20 cellular contexts compared by ENCODE assay signal in the genomic region with DNA sequence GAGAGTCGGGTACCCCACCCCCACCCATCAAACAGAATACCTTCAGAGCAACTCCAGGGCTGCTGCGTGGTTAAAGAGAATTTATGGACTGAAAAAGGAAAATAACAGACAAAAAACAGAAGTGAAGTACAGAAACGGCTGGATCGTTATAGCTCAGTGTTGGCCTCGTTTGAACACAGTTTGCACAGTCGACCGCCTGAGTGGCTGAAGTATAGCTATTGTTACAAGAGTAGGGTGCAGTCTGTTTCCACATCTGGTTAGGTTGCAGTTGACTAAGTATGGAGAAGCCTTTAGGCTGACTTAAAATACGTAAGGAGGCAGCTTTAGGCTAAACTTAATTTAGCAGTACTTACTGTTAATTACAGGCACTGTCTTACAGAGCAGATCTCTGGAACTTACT.
DNase-seq lines count a peak whose midpoint lies in the region; ATAC-seq and TF ChIP-seq lines count a peak whose summit lies in the region.
"Had no signal": no experiment of that assay in that cellular context is flagged by ENCODE, and none has a peak within 500 bp of the region (broad histone marks: within the 10 kb centered on the region; RNA-seq: fewer than 3 reads in every experiment).

No MANE protein-coding gene starts in this region.

- H3K27me3 Mint-ChIP-seq in GM23338 (ENCODE audit: insufficient read depth, low read depth, poor library complexity): peaks cover 3% of the 10 kb centered on the region
- H3K27me3 Mint-ChIP-seq in CD8-positive, alpha-beta memory T cell: peaks cover 0 to 3% of the 10 kb centered on the region in 2 donors

- no peaks in the 10 kb centered on the region for H3K79me2 ChIP-seq in GM23338 (replicated peaks; ENCODE audit: insufficient read depth)
- H3K79me2 ChIP-seq in hepatocyte: no peaks in the 10 kb centered on the region

- no peaks in the 10 kb centered on the region for H3K9me2 ChIP-seq in GM23338 (ENCODE audit: insufficient read depth)
- no peaks in the 10 kb centered on the region for H3K9me2 ChIP-seq in hepatocyte (replicated peaks; ENCODE audit: insufficient read depth)

- H3K4me1 Mint-ChIP-seq in GM23338: peaks cover 8% of the 10 kb centered on the region; the same call in 2 of the 3 replicates
- H3K4me1 Mint-ChIP-seq in CD8-positive, alpha-beta memory T cell: peaks cover 25 to 34% (median 28%) of the 10 kb centered on the region in 3 donors
- H3K4me1 Mint-ChIP-seq: activated naive CD4-positive, alpha-beta T cell treated with anti-CD3 and anti-CD28 coated beads, Interleukin-2, amount 50 U/mL, for 24 hours had no signal

- CTCF ChIA-PET in CD8-positive, alpha-beta memory T cell (lab: Charles Lee): no interaction called here

- POLR2A ChIA-PET in CD8-positive, alpha-beta memory T cell (lab: Charles Lee): no interaction called here

- no peak for ATAC-seq in GM23338
- no peak for ATAC-seq in GM18502 (IDR thresholded peaks at IDR 0.05; ENCODE audit: poor library complexity, unreplicated experiment)
- ATAC-seq: left colon had no signal

- H3K27ac ChIP-seq in BLaER1 treated with 17β-estradiol and CSF1 and Interleukin-3, amounts not matched to agents 10 nM and 100 nM: peak overlapping the region in 3 of 11 experiments; percentile 1 to 41 (median 39); a peak in 4 of 22 replicates
- H3K27ac ChIP-seq in GM23338 (ENCODE audit: low read depth) (no peak overlapping the region), hepatocyte (no peak overlapping the region)
- no peak overlapping the region for H3K27ac ChIP-seq in CD8-positive, alpha-beta memory T cell (ENCODE audit: low read depth, low read length)
- H3K27ac ChIP-seq: testis, VCaP had no signal

- H3K9me3 ChIP-seq in BLaER1 treated with 17β-estradiol and CSF1 and Interleukin-3, amounts not matched to agents 10 nM and 100 nM (replicated peaks in 1 of 11): peaks cover 0 to 12% (median 0%) of the 10 kb centered on the region in 11 experiments; a peak in 4 of 22 replicates
- no peaks in the 10 kb centered on the region for H3K9me3 ChIP-seq in hepatocyte (ENCODE audit: low read depth)
- H3K9me3 ChIP-seq in CD8-positive, alpha-beta memory T cell (ENCODE audit: low read length): no peaks in the 10 kb centered on the region
- H3K9me3 ChIP-seq: testis had no signal

- peak overlapping the region in 1 of 11 experiments; percentile 28; a peak in 1 of 22 replicates for H3K9ac ChIP-seq in BLaER1 treated with 17β-estradiol and CSF1 and Interleukin-3, amounts not matched to agents 10 nM and 100 nM

- no peaks in the 10 kb centered on the region for H3F3A ChIP-seq in GM23338 (replicated peaks; ENCODE audit: low read depth)

- 35% methylated on average over 8 of the region's 8 CpGs for WGBS in hepatocyte (ENCODE audit: low lambda C conversion rate, missing lambda C conversion rate)

- H2AFZ ChIP-seq in GM23338 (peak overlapping the region; percentile 83; the same call in 1 of the 2 replicates), hepatocyte (peak overlapping the region; percentile 22)

- no peak overlapping the region for H3K4me3 Mint-ChIP-seq in GM23338
- H3K4me3 Mint-ChIP-seq in CD8-positive, alpha-beta memory T cell: no peak overlapping the region
- H3K4me3 Mint-ChIP-seq: activated naive CD4-positive, alpha-beta T cell treated with anti-CD3 and anti-CD28 coated beads, Interleukin-2, amount 50 U/mL, for 24 hours had no signal

- H3K27ac Mint-ChIP-seq in GM23338: no peak overlapping the region
- H3K27ac Mint-ChIP-seq in CD8-positive, alpha-beta memory T cell: no peak overlapping the region
- H3K27ac Mint-ChIP-seq: activated naive CD4-positive, alpha-beta T cell treated with anti-CD3 and anti-CD28 coated beads, Interleukin-2, amount 50 U/mL, for 24 hours had no signal

- peak overlapping the region in 10 of 11 experiments; percentile 0 to 92 (median 34); a peak in 13 of 22 replicates for H3K4me2 ChIP-seq in BLaER1 treated with 17β-estradiol and CSF1 and Interleukin-3, amounts not matched to agents 10 nM and 100 nM
- H3K4me2 ChIP-seq in GM23338 (no peak overlapping the region), hepatocyte (no peak overlapping the region)

- H3K36me3 ChIP-seq in BLaER1 treated with 17β-estradiol and CSF1 and Interleukin-3, amounts not matched to agents 10 nM and 100 nM: no peaks in the 10 kb centered on the region
- H3K36me3 ChIP-seq in GM23338 (ENCODE audit: insufficient read depth) (no peaks in the 10 kb centered on the region), hepatocyte (replicated peaks; ENCODE audit: insufficient read depth, low read depth) (no peaks in the 10 kb centered on the region)
- H3K36me3 ChIP-seq in CD8-positive, alpha-beta memory T cell (ENCODE audit: insufficient read depth, low read length): no peaks in the 10 kb centered on the region

- no peaks in the 10 kb centered on the region for H3K36me3 Mint-ChIP-seq in GM23338 (ENCODE audit: low read depth)
- H3K36me3 Mint-ChIP-seq in CD8-positive, alpha-beta memory T cell: no peaks in the 10 kb centered on the region
- H3K36me3 Mint-ChIP-seq: activated naive CD4-positive, alpha-beta T cell treated with anti-CD3 and anti-CD28 coated beads, Interleukin-2, amount 50 U/mL, for 24 hours had no signal

- TF ChIP-seq CTCF in GM23338 (conservative IDR thresholded peaks at IDR 0.05; ENCODE audit: low read depth in 2 of 2) (no peak), hepatocyte (IDR thresholded peaks at IDR 0.05; ENCODE audit: poor library complexity) (no peak)

- no peak for DNase-seq in GM23338 (ENCODE audit: low spot score)
- DNase-seq in NOMO-1 treated with DMSO at 0.1 percent for 48 hours (lab: John Stamatoyannopoulos, UW; ENCODE audit: unreplicated experiment): peak; percentile 84
- DNase-seq in hepatocyte (ENCODE audit: low spot score): no peak
- DNase-seq in CD8-positive, alpha-beta memory T cell: no peak
- DNase-seq in NCI-H2196 treated with DMSO at 0.1 percent for 48 hours (lab: John Stamatoyannopoulos, UW; ENCODE audit: unreplicated experiment): no peak
- no peak for DNase-seq in HCEC 1CT
- DNase-seq: activated CD4-positive, alpha-beta T cell treated with anti-CD3 and anti-CD28 coated beads, Interleukin-2, amount 50 U/mL, for 48 hours; activated T-cell treated with anti-CD3 and anti-CD28 coated beads, Interleukin-2, amount 50 U/mL, for 1 hour; DND-41; left colon; NCI-H1436 treated with DMSO at 0.1 percent for 48 hours; NCI-H345; OCI-M1; retina; SHP77; testis had no signal

- H3K4me3 ChIP-seq in BLaER1 treated with 17β-estradiol and CSF1 and Interleukin-3, amounts not matched to agents 10 nM and 100 nM: no peak overlapping the region
- H3K4me3 ChIP-seq in GM23338: no peak overlapping the region
- H3K4me3 ChIP-seq in hepatocyte: no peak overlapping the region
- H3K4me3 ChIP-seq in CD8-positive, alpha-beta memory T cell (ENCODE audit: low read length): no peak overlapping the region
- H3K4me3 ChIP-seq: testis had no signal

- H3K4me1 ChIP-seq in BLaER1 treated with 17β-estradiol and CSF1 and Interleukin-3, amounts not matched to agents 10 nM and 100 nM: peaks cover 12 to 100% (median 42%) of the 10 kb centered on the region in 10 experiments; a peak in 18 of 20 replicates
- H3K4me1 ChIP-seq in GM23338 (ENCODE audit: insufficient read depth) (no peaks in the 10 kb centered on the region), hepatocyte (ENCODE audit: insufficient read depth) (peaks cover 7% of the 10 kb centered on the region)
- H3K4me1 ChIP-seq in CD8-positive, alpha-beta memory T cell (ENCODE audit: insufficient read depth, low read length): peaks cover 8% of the 10 kb centered on the region

- H3K9me3 Mint-ChIP-seq in GM23338: no peaks in the 10 kb centered on the region
- no peaks in the 10 kb centered on the region for H3K9me3 Mint-ChIP-seq in CD8-positive, alpha-beta memory T cell
- H3K9me3 Mint-ChIP-seq: activated naive CD4-positive, alpha-beta T cell treated with anti-CD3 and anti-CD28 coated beads, Interleukin-2, amount 50 U/mL, for 24 hours had no signal

- no peaks in the 10 kb centered on the region for H4K20me1 ChIP-seq in BLaER1 treated with 17β-estradiol and CSF1 and Interleukin-3, amounts not matched to agents 10 nM and 100 nM
- H4K20me1 ChIP-seq in GM23338 (replicated peaks; ENCODE audit: insufficient read depth) (no peaks in the 10 kb centered on the region), hepatocyte (ENCODE audit: insufficient read depth, poor library complexity, severe bottlenecking) (no peaks in the 10 kb centered on the region)

- H3K27me3 ChIP-seq in BLaER1 treated with 17β-estradiol and CSF1 and Interleukin-3, amounts not matched to agents 10 nM and 100 nM: no peaks in the 10 kb centered on the region
- no peaks in the 10 kb centered on the region for H3K27me3 ChIP-seq in GM23338 (ENCODE audit: insufficient read depth)
- H3K27me3 ChIP-seq in hepatocyte: no peaks in the 10 kb centered on the region
- no peaks in the 10 kb centered on the region for H3K27me3 ChIP-seq in CD8-positive, alpha-beta memory T cell (ENCODE audit: insufficient read depth, low read length, poor library complexity, severe bottlenecking)
- H3K27me3 ChIP-seq: testis had no signal

TF ChIP-seq in GM23338, 12 proteins besides CTCF, POLR2A, EP300 and RAD21:
- TF ChIP-seq EZH2phosphoT487 (IDR thresholded peaks at IDR 0.05; ENCODE audit: unreplicated experiment) (no peak), EZH2 (IDR thresholded peaks at IDR 0.05; ENCODE audit: low read depth, unreplicated experiment) (no peak), POLR2AphosphoS5 (IDR thresholded peaks at IDR 0.05; ENCODE audit: low read depth) (no peak), CREB1 (CRISPR knock-in tag; IDR thresholded peaks at IDR 0.05; ENCODE audit: low read depth) (no peak), ETS1 (IDR thresholded peaks at IDR 0.05) (no peak), NANOG (IDR thresholded peaks at IDR 0.05; ENCODE audit: borderline replicate concordance) (no peak)

Comparison
In these comparisons a context has a peak if more than half of its experiments do, and no peak if none do; other contexts are left out.
1. H3K4me2 ChIP-seq: peak in BLaER1 treated with 17β-estradiol and CSF1 and Interleukin-3, amounts not matched to agents 10 nM and 100 nM (10 of 11); none in GM23338 (single experiment) and hepatocyte (single experiment).